In genomic region chr22:46937185-46937584, GRCh38 we compare ENCODE assay signal across 1 cellular context.
A peak's percentile ranks its signal among the peaks of the same experiment; 100 is the strongest.
TF ChIP-seq lines count a peak whose summit lies in the region.

No MANE protein-coding gene starts in this region.

TF ChIP-seq in HepG2, 621 proteins besides CTCF, POLR2A, EP300 and RAD21 (continued from another document and continues in another):
- TF ChIP-seq ETV6 (CRISPR knock-in tag; conservative IDR thresholded peaks at IDR 0.05) (no peak), TBX2 (CRISPR knock-in tag; IDR thresholded peaks at IDR 0.05; ENCODE audit: borderline replicate concordance) (0 out of 2 replicates have a peak, but pooled peaks have one; percentile 36), MEIS1 (CRISPR knock-in tag; IDR thresholded peaks at IDR 0.05; ENCODE audit: borderline replicate concordance) (no peak), PHF21A (CRISPR knock-in tag; IDR thresholded peaks at IDR 0.05) (no peak), ZNF264 (CRISPR knock-in tag; IDR thresholded peaks at IDR 0.05) (no peak), MAFK (conservative IDR thresholded peaks at IDR 0.05 in 1 of 2, IDR thresholded peaks at IDR 0.05 in 1 of 2; ENCODE audit: low read length in 2 of 2) (no peak), ZHX2 (IDR thresholded peaks at IDR 0.05; ENCODE audit: low read depth) (no peak), ZHX2 (CRISPR knock-in tag; IDR thresholded peaks at IDR 0.05; ENCODE audit: borderline replicate concordance) (no peak), ZNF512B (CRISPR knock-in tag; IDR thresholded peaks at IDR 0.05; ENCODE audit: borderline replicate concordance) (no peak), TRIM24 (CRISPR knock-in tag; IDR thresholded peaks at IDR 0.05) (no peak), GPBP1L1 (CRISPR knock-in tag; IDR thresholded peaks at IDR 0.05) (no peak), ZNF792 (CRISPR knock-in tag; IDR thresholded peaks at IDR 0.05) (no peak), JARID2 (CRISPR knock-in tag; IDR thresholded peaks at IDR 0.05; ENCODE audit: insufficient replicate concordance) (no peak), ZFP82 (CRISPR knock-in tag; IDR thresholded peaks at IDR 0.05; ENCODE audit: borderline replicate concordance) (no peak), ZBTB14 (CRISPR knock-in tag; IDR thresholded peaks at IDR 0.05) (no peak), CREB3 (CRISPR knock-in tag; IDR thresholded peaks at IDR 0.05) (no peak), AKAP8 (CRISPR knock-in tag; IDR thresholded peaks at IDR 0.05) (no peak), NFIB (CRISPR knock-in tag; IDR thresholded peaks at IDR 0.05; ENCODE audit: borderline replicate concordance) (no peak), GATA4 (IDR thresholded peaks at IDR 0.05; ENCODE audit: borderline replicate concordance, low read depth) (no peak), ZNF672 (CRISPR knock-in tag; IDR thresholded peaks at IDR 0.05) (no peak), ZNF354B (CRISPR knock-in tag; IDR thresholded peaks at IDR 0.05) (no peak), MXD4 (CRISPR knock-in tag; IDR thresholded peaks at IDR 0.05) (no peak), HOXA3 (CRISPR knock-in tag; IDR thresholded peaks at IDR 0.05) (peak; percentile 72), ZNF326 (CRISPR knock-in tag; IDR thresholded peaks at IDR 0.05; ENCODE audit: borderline replicate concordance) (no peak), RAD51 (IDR thresholded peaks at IDR 0.05; ENCODE audit: borderline replicate concordance) (no peak), HMGXB4 (CRISPR knock-in tag; IDR thresholded peaks at IDR 0.05; ENCODE audit: borderline replicate concordance in 1 of 2, low read depth in 1 of 2) (no peak), CREBL2 (CRISPR knock-in tag; IDR thresholded peaks at IDR 0.05; ENCODE audit: borderline replicate concordance) (no peak), HOXD1 (CRISPR knock-in tag; IDR thresholded peaks at IDR 0.05) (no peak), ZFP36L1 (CRISPR knock-in tag; IDR thresholded peaks at IDR 0.05) (no peak), ZNF616 (CRISPR knock-in tag; IDR thresholded peaks at IDR 0.05; ENCODE audit: low read depth) (no peak), PAX8 (CRISPR knock-in tag; IDR thresholded peaks at IDR 0.05; ENCODE audit: borderline replicate concordance) (no peak), ZNF609 (CRISPR knock-in tag; IDR thresholded peaks at IDR 0.05; ENCODE audit: borderline replicate concordance) (no peak), MTF2 (CRISPR knock-in tag; IDR thresholded peaks at IDR 0.05; ENCODE audit: borderline replicate concordance) (no peak), STAT5B (CRISPR knock-in tag; IDR thresholded peaks at IDR 0.05) (no peak), AHR (CRISPR knock-in tag; IDR thresholded peaks at IDR 0.05) (no peak), ZNF274 (CRISPR knock-in tag; IDR thresholded peaks at IDR 0.05) (no peak), ZMYM4 (CRISPR knock-in tag; IDR thresholded peaks at IDR 0.05) (no peak), PLSCR1 (CRISPR knock-in tag; IDR thresholded peaks at IDR 0.05; ENCODE audit: borderline replicate concordance) (no peak), HNF1B (CRISPR knock-in tag; IDR thresholded peaks at IDR 0.05) (no peak), GATAD2A (CRISPR knock-in tag; IDR thresholded peaks at IDR 0.05) (0 out of 2 replicates have a peak, but pooled peaks have one; percentile 41)
